1 cellular context compared by ENCODE assay signal in genomic region chr14:105430042-105430441, GRCh38.
TF ChIP-seq lines count a peak whose summit lies in the region.

No MANE protein-coding gene starts in this region.

TF ChIP-seq in SK-N-SH, 30 proteins besides CTCF, POLR2A, EP300 and RAD21 (continued from another document):
- TF ChIP-seq PBX3 (IDR thresholded peaks at IDR 0.05) (no peak), FOXM1 (IDR thresholded peaks at IDR 0.05; ENCODE audit: low read depth) (no peak), USF1 (IDR thresholded peaks at IDR 0.05; ENCODE audit: borderline replicate concordance, low read depth) (no peak), SMC3 (IDR thresholded peaks at IDR 0.05; ENCODE audit: low read depth, low read length) (no peak), RCOR1 (IDR thresholded peaks at IDR 0.05; ENCODE audit: low read length) (no peak), NRF1 (IDR thresholded peaks at IDR 0.05; ENCODE audit: low read depth, low read length) (no peak), CHD2 (IDR thresholded peaks at IDR 0.05; ENCODE audit: low read length, partially characterized antibody) (no peak)
